ENCODE assay signal across 23 cellular contexts in the genomic region with DNA sequence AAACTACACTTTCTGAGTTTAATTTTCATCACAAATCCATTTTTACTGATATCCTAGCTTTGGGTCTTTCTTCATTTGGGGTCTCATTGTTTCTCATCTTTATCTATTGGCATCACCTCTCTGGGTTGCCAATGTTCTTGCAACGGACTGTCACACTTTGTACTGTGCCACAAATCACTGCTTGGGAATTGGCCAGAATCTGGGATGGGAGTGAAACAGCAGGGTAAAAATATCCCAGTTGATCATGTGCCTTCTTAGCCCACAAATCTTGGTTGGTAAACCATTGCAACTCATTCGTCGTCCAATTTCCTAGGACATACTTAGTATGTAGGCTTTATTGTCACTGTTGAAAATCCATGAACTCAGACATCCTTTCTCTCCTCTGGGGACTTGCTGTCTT.
DNase-seq lines count a peak whose midpoint lies in the region; ATAC-seq and TF ChIP-seq lines count a peak whose summit lies in the region.
"Had no signal": no experiment of that assay in that cellular context is flagged by ENCODE, and none has a peak within 500 bp of the region (broad histone marks: within the 10 kb centered on the region; RNA-seq: fewer than 3 reads in every experiment).

No MANE protein-coding gene starts in this region.

- H3K27me3 Mint-ChIP-seq in nephron progenitor cell (ENCODE audit: low read depth, poor library complexity) = no peaks in the 10 kb centered on the region
- no peaks in the 10 kb centered on the region for H3K27me3 Mint-ChIP-seq in neural progenitor cell (ENCODE audit: insufficient read depth, low read depth)
- H3K27me3 Mint-ChIP-seq: CD4-positive, alpha-beta memory T cell had no signal

- no peak overlapping the region for H2AFZ ChIP-seq in neural progenitor cell (replicated peaks)
- H2AFZ ChIP-seq: GM23248 had no signal

- H3K36me3 ChIP-seq in heart left ventricle (no peaks in the 10 kb centered on the region), right atrium auricular region (no peaks in the 10 kb centered on the region), skeletal muscle tissue (ENCODE audit: control insufficient read depth in 3 of 3, insufficient read depth in 3 of 3, low read length in 3 of 3) (no peaks in the 10 kb centered on the region), neural progenitor cell (no peaks in the 10 kb centered on the region)
- H3K36me3 ChIP-seq: HAP-1 had no signal

- H3K36me3 Mint-ChIP-seq in nephron progenitor cell (ENCODE audit: low read depth) (peaks cover 14% of the 10 kb centered on the region), neural progenitor cell (no peaks in the 10 kb centered on the region)

- intact Hi-C loops in heart left ventricle (cut with DNase I) = loop anchor here in 1 of 10 donors (10.0 kb wide), 1 partner anchor 60 kb away; no protein-coding TSS in a partner anchor

- no peaks in the 10 kb centered on the region for H4K20me1 ChIP-seq in neural progenitor cell (ENCODE audit: low read depth)

- WGBS in heart left ventricle, 4 donors = 50 to 51% (median 50%) methylated on average over 3 of the region's 3 CpGs

- H3K4me1 ChIP-seq in heart left ventricle (peaks cover 0 to 9% (median 0%) of the 10 kb centered on the region in 12 donors), right atrium auricular region (peaks cover 0 to 5% of the 10 kb centered on the region in 2 donors), skeletal muscle tissue (ENCODE audit: control insufficient read depth in 3 of 3, insufficient read depth in 3 of 3, low read length in 3 of 3) (peaks cover 0 to 6% (median 4%) of the 10 kb centered on the region in 3 donors), neural progenitor cell (peaks cover 4% of the 10 kb centered on the region)
- H3K4me1 ChIP-seq: HAP-1 had no signal

- TF ChIP-seq CTCF in heart left ventricle (IDR thresholded peaks at IDR 0.05) (no peak), right atrium auricular region (IDR thresholded peaks at IDR 0.05) (no peak), nephron progenitor cell (IDR thresholded peaks at IDR 0.05) (no peak), neural progenitor cell (IDR thresholded peaks at IDR 0.05) (no peak)

- no peak overlapping the region for H3K4me2 ChIP-seq in neural progenitor cell

- H3K4me1 Mint-ChIP-seq in nephron progenitor cell (peaks cover 24% of the 10 kb centered on the region), neural progenitor cell (peaks cover 3% of the 10 kb centered on the region)
- H3K4me1 Mint-ChIP-seq: CD4-positive, alpha-beta memory T cell had no signal

- H3K9me3 Mint-ChIP-seq in nephron progenitor cell (peaks cover 10% of the 10 kb centered on the region), neural progenitor cell (peaks cover 13% of the 10 kb centered on the region)
- H3K9me3 Mint-ChIP-seq: HFFc6 had no signal

- no peaks in the 10 kb centered on the region for H3K79me2 ChIP-seq in neural progenitor cell (ENCODE audit: low read depth)

- TF ChIP-seq POLR2A in heart left ventricle (IDR thresholded peaks at IDR 0.05) = no peak

- H3K4me3 ChIP-seq in heart left ventricle = no peak overlapping the region
- no peak overlapping the region for H3K4me3 ChIP-seq in right atrium auricular region
- H3K4me3 ChIP-seq in skeletal muscle tissue (ENCODE audit: low read length in 3 of 3) = no peak overlapping the region
- H3K4me3 ChIP-seq in neural progenitor cell = no peak overlapping the region
- H3K4me3 ChIP-seq: GM23248, HAP-1 had no signal

- peak; percentile 77 to 90 (median 86) for ATAC-seq in heart left ventricle

- H3K27me3 ChIP-seq in heart left ventricle = no peaks in the 10 kb centered on the region
- no peaks in the 10 kb centered on the region for H3K27me3 ChIP-seq in right atrium auricular region
- H3K27me3 ChIP-seq in skeletal muscle tissue (ENCODE audit: control insufficient read depth in 3 of 3, insufficient read depth in 3 of 3, low read length in 3 of 3) = no peaks in the 10 kb centered on the region
- no peaks in the 10 kb centered on the region for H3K27me3 ChIP-seq in neural progenitor cell

- H3K27ac ChIP-seq in heart left ventricle (peak overlapping the region in 5 of 12 donors; percentile 11 to 62 (median 20)), right atrium auricular region (peak overlapping the region; percentile 12 to 81), skeletal muscle tissue (ENCODE audit: low read depth, low read length) (peak overlapping the region; percentile 48), neural progenitor cell (no peak overlapping the region)
- H3K27ac ChIP-seq: GM23248, HL-60 had no signal

- DNase-seq in heart left ventricle (peak in 3 of 5 donors; percentile 27 to 45 (median 34)), right atrium auricular region (ENCODE audit: low spot score) (no peak), nephron progenitor cell (no peak), T-helper 1 cell (no peak), neural progenitor cell (ENCODE audit: low spot score) (no peak)
- no peak for DNase-seq in effector CD4-positive, alpha-beta T cell
- DNase-seq: C1 segment of cervical spinal cord; CD4-positive, alpha-beta memory T cell; COR-L47; DMS53; GM23248; HFFc6; NCI-H1092; NCI-H1417 treated with DMSO at 0.1 percent for 48 hours; NCI-H1694 treated with DMSO at 0.1 percent for 48 hours; NCI-H2081; NCI-H2227 treated with DMSO at 0.1 percent for 48 hours; NCI-H510A; RPMI8226; SHP77 treated with DMSO at 0.1 percent for 48 hours had no signal

- H3K27ac Mint-ChIP-seq in nephron progenitor cell = peak overlapping the region; percentile 90
- H3K27ac Mint-ChIP-seq in neural progenitor cell = no peak overlapping the region
- H3K27ac Mint-ChIP-seq: CD4-positive, alpha-beta memory T cell; HFFc6 had no signal

- no peaks in the 10 kb centered on the region for H3F3A ChIP-seq in neural progenitor cell (ENCODE audit: low read depth)

- H3K9me3 ChIP-seq in heart left ventricle (peaks cover 0 to 7% (median 0%) of the 10 kb centered on the region in 12 donors), right atrium auricular region (no peaks in the 10 kb centered on the region), skeletal muscle tissue (ENCODE audit: control insufficient read depth in 3 of 3, low read length in 3 of 3) (no peaks in the 10 kb centered on the region), neural progenitor cell (ENCODE audit: low read depth) (no peaks in the 10 kb centered on the region)
- H3K9me3 ChIP-seq: HAP-1 had no signal

- no peak overlapping the region for H3K4me3 Mint-ChIP-seq in nephron progenitor cell
- no peak overlapping the region for H3K4me3 Mint-ChIP-seq in neural progenitor cell
- H3K4me3 Mint-ChIP-seq: CD4-positive, alpha-beta memory T cell; HFFc6 had no signal

- no peak overlapping the region for H3K9ac ChIP-seq in skeletal muscle tissue (ENCODE audit: low read depth in 1 of 3, low read length in 3 of 3)
- H3K9ac ChIP-seq in neural progenitor cell = no peak overlapping the region
- H3K9ac ChIP-seq: GM23248 had no signal

Comparison
In these comparisons a context has a peak if more than half of its experiments do, and no peak if none do; other contexts are left out.
1. DNase-seq: peak in heart left ventricle (3 of 5); none in right atrium auricular region (single experiment), nephron progenitor cell (single experiment), T-helper 1 cell (0 of 5), neural progenitor cell (single experiment) and effector CD4-positive, alpha-beta T cell (single experiment).